ENCODE assay signal across 8 cellular contexts in genomic region chr18:55405655-55406373, GRCh38.
DNase-seq lines count a peak whose midpoint lies in the region; ATAC-seq, FAIRE-seq and TF ChIP-seq lines count a peak whose summit lies in the region.

No MANE protein-coding gene starts in this region.

- no peak overlapping the region for H2AFZ ChIP-seq in parathyroid adenoma

- no peak overlapping the region for H3K4me3 ChIP-seq in parathyroid adenoma (ENCODE audit: low read depth, low read length)

- no peak for TF ChIP-seq CTCF in parathyroid adenoma (IDR thresholded peaks at IDR 0.05)

- H3K4me1 ChIP-seq in parathyroid adenoma, result peaks cover 9% of the 10 kb centered on the region

- FAIRE-seq in GM12892 (lab: Jason Lieb, UNC), result no peak

- H3K79me2 ChIP-seq in parathyroid adenoma, result peaks cover 2% of the 10 kb centered on the region

- DNase-seq in COLO829 (ENCODE audit: low spot score), result peak; percentile 41
- DNase-seq in NCI-H1092 treated with DMSO at 0.1 percent for 48 hours (lab: John Stamatoyannopoulos, UW), result peak; percentile 97
- peak; percentile 46 for DNase-seq in T1000 (lab: John Stamatoyannopoulos, UW)
- peak; percentile 90 for DNase-seq in fibroblast of the conjunctiva (ENCODE audit: low read depth)
- no peak for DNase-seq in stimulated activated CD4-positive, alpha-beta T cell treated with anti-CD3 and anti-CD28 coated beads, Interleukin-4, amount 100 ng/mL, for 4 hours
- DNase-seq in GM12892 (ENCODE audit: insufficient read length), result no peak

- no peak overlapping the region for H3K4me2 ChIP-seq in parathyroid adenoma (ENCODE audit: low read length)

- no peak for TF ChIP-seq POLR2A in GM12892 (IDR thresholded peaks at IDR 0.05; ENCODE audit: low read depth, low read length)

- H3K27me3 ChIP-seq in parathyroid adenoma (ENCODE audit: control insufficient read depth, insufficient read depth, low read length), result no peaks in the 10 kb centered on the region

- no peak for ATAC-seq in GM19035 (IDR thresholded peaks at IDR 0.05; ENCODE audit: unreplicated experiment)

- no peaks in the 10 kb centered on the region for H3K36me3 ChIP-seq in parathyroid adenoma (ENCODE audit: control insufficient read depth, insufficient read depth, low read length)

- H3K9me3 ChIP-seq in parathyroid adenoma (ENCODE audit: control insufficient read depth, low read length), result no peaks in the 10 kb centered on the region

- no peak overlapping the region for H3K9ac ChIP-seq in parathyroid adenoma

- peak overlapping the region; percentile 8 for H3K27ac ChIP-seq in parathyroid adenoma

Comparison
In these comparisons a context has a peak if more than half of its experiments do, and no peak if none do; other contexts are left out.
1. DNase-seq: peak in COLO829 (single experiment), NCI-H1092 treated with DMSO at 0.1 percent for 48 hours (single experiment), T1000 (single experiment) and fibroblast of the conjunctiva (single experiment); none in stimulated activated CD4-positive, alpha-beta T cell treated with anti-CD3 and anti-CD28 coated beads, Interleukin-4, amount 100 ng/mL, for 4 hours (0 of 2) and GM12892 (single experiment).